ENCODE assay signal across 8 cellular contexts in the genomic region with DNA sequence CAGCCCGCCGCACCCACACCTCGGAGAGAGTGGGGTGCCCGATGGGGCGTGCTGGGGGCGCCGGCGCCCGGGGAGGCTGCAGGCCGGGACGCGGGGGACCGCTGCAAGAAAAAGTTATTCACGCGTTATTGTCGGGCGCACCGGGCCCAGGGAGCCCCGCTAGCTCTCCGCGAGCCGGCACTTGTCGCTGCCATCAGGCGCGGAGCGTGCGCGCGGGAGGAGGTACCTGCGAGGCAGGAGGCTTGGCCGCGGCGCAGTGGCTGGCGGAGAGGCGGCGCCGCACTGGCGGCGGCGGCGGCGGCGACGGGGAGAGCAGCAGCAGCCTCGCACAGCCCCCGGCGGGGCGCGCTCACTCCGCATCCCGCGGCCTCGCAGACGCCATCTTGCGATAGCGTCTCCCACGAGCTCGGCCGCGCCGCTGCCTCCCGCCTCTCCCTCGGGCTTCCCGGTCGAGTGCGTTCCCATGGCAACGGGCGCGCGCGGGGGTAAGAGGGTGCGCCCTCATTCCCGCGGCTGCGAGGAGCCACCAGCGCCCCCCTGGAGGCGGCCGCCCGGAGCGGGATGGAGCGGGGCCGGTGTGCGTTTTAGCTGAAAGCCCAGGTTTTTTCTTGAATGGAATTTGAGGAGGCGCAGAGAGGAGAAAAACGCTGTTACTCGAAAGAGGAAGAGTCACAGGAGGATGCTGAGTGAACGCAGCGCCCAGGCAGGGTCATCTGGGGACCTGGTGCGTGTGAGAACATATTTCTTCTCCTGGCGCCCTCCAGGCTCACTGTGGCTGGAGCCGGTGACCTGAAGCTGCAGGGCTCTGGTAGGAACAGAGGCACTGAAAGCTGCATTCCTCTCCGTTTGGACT. TPM values are rescaled to one million over a fixed set of nuclear protein-coding genes. Genes with fewer than 3 reads are reported as not detected.
A peak's percentile ranks its signal among the peaks of the same experiment; 100 is the strongest.
DNase-seq lines count a peak whose midpoint lies in the region; ATAC-seq and TF ChIP-seq lines count a peak whose summit lies in the region.

A gene with protein sequence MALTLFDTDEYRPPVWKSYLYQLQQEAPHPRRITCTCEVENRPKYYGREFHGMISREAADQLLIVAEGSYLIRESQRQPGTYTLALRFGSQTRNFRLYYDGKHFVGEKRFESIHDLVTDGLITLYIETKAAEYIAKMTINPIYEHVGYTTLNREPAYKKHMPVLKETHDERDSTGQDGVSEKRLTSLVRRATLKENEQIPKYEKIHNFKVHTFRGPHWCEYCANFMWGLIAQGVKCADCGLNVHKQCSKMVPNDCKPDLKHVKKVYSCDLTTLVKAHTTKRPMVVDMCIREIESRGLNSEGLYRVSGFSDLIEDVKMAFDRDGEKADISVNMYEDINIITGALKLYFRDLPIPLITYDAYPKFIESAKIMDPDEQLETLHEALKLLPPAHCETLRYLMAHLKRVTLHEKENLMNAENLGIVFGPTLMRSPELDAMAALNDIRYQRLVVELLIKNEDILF (minus strand): TSS at position 402 of the 853 bp plus-strand sequence. CDS start 469 bp downstream, outside the sequence.

- peak; percentile 45 for DNase-seq in AG04450 (ENCODE audit: low read depth, low spot score)
- DNase-seq in NCI-H82 (lab: John Stamatoyannopoulos, UW), result peak; percentile 96
- DNase-seq in activated T-cell treated with anti-CD3 and anti-CD28 coated beads for 48 hours (ENCODE audit: low read depth), result peak; percentile 67
- no peak for DNase-seq in esophagus muscularis mucosa (ENCODE audit: extremely low spot score)
- peak; percentile 28 for DNase-seq in stimulated activated CD8-positive, alpha-beta memory T cell treated with anti-CD3 and anti-CD28 coated beads, Interleukin-7, amount 100 ng/mL, for 24 hours (ENCODE audit: low read depth)

- H3K36me3 ChIP-seq in esophagus muscularis mucosa (no peaks in the 10 kb centered on the region), muscle layer of duodenum (ENCODE audit: control insufficient read depth in 1 of 2, insufficient read depth in 2 of 2, low read length in 2 of 2) (no peaks in the 10 kb centered on the region)

- intact Hi-C loops in esophagus muscularis mucosa (cut with DNase I), result no loop called here

- peak within 1 kb of the TSS; percentile 66 for H3K4me3 ChIP-seq in AG04450 (ENCODE audit: low read depth, low read length)
- peak within 1 kb of the TSS; percentile 82 to 89 (median 86) for H3K4me3 ChIP-seq in esophagus muscularis mucosa
- peak within 1 kb of the TSS; percentile 60 to 94 for H3K4me3 ChIP-seq in muscle layer of duodenum (ENCODE audit: low read depth in 1 of 2, low read length in 2 of 2)

- H3K27me3 ChIP-seq in AG04450 (ENCODE audit: control insufficient read depth, insufficient read depth, low read length), result peaks cover 14% of the 10 kb centered on the region
- H3K27me3 ChIP-seq in esophagus muscularis mucosa, result no peaks in the 10 kb centered on the region
- no peaks in the 10 kb centered on the region for H3K27me3 ChIP-seq in muscle layer of duodenum (ENCODE audit: low read depth, low read length)

- TF ChIP-seq CTCF in AG04450 (IDR thresholded peaks at IDR 0.05; ENCODE audit: low read depth, low read length) (peak; percentile 19), esophagus muscularis mucosa (IDR thresholded peaks at IDR 0.05) (peak in 1 of 3 experiments; percentile 28)

- ATAC-seq in GM18907 (IDR thresholded peaks at IDR 0.05; ENCODE audit: unreplicated experiment) (peak; percentile 68), HG03280 (IDR thresholded peaks at IDR 0.05; ENCODE audit: unreplicated experiment) (peak; percentile 82)

- H3K9me3 ChIP-seq in AG04450 (ENCODE audit: control insufficient read depth, insufficient read depth, low read length) (no peaks in the 10 kb centered on the region), esophagus muscularis mucosa (no peaks in the 10 kb centered on the region), muscle layer of duodenum (ENCODE audit: control insufficient read depth in 1 of 2, low read length in 2 of 2) (no peaks in the 10 kb centered on the region)

- H3K27ac ChIP-seq in AG04450 (ENCODE audit: low read depth, low read length) (no peak within 1 kb of the TSS), esophagus muscularis mucosa (replicated peaks in 1 of 4) (peak within 1 kb of the TSS; percentile 89 to 94 (median 94)), muscle layer of duodenum (ENCODE audit: low read length) (peak within 1 kb of the TSS; percentile 6)

- TF ChIP-seq EP300 in esophagus muscularis mucosa (IDR thresholded peaks at IDR 0.05), result no peak

- POLR2A ChIA-PET in AG04450 (lab: Yijun Ruan, JAX), result interaction anchor here (0.6 kb wide), 1 partner anchor 163 kb away, joined by 3 read pairs; a partner anchor contains a TSS

- H3K4me1 ChIP-seq in esophagus muscularis mucosa (peaks cover 26 to 66% (median 57%) of the 10 kb centered on the region in 4 donors), muscle layer of duodenum (ENCODE audit: control insufficient read depth in 1 of 2, insufficient read depth in 2 of 2, low read length in 2 of 2) (peaks cover 5 to 22% of the 10 kb centered on the region in 2 donors)

- 0% methylated on average over 24 of the region's 92 CpGs for WGBS in esophagus muscularis mucosa

- CTCF ChIA-PET in AG04450 (lab: Charles Lee), result interaction anchor here (0.6 to 2.6 kb wide), 12 partner anchors 11 to 308 kb away, joined by 3 to 11 read pairs (median 4); no protein-coding TSS in a partner anchor

- no peak for TF ChIP-seq POLR2A in esophagus muscularis mucosa (IDR thresholded peaks at IDR 0.05; ENCODE audit: low read depth)

RNA-seq across cellular contexts. Expression of the gene that starts here (rescaled TPM):
- 207 and 258 TPM in 2 replicates for polyA plus RNA-seq in AG04450 (2011; rRNA removed)
- polyA minus RNA-seq in AG04450 (2011; rRNA and poly(A)+ RNA removed), result 105 and 133 TPM in 2 replicates
- 10 to 100 TPM; 23.2 to 32.3 (median 29.8) TPM for total RNA-seq in esophagus muscularis mucosa
